In genomic region chr9:93097496-93098205, GRCh38 we compare ENCODE assay signal across 8 cellular contexts. TPM values are rescaled to one million over a fixed set of nuclear protein-coding genes. Genes with fewer than 3 reads are reported as not detected.
A peak's percentile ranks its signal among the peaks of the same experiment; 100 is the strongest.
DNase-seq lines count a peak whose midpoint lies in the region; ATAC-seq and TF ChIP-seq lines count a peak whose summit lies in the region.

No MANE protein-coding gene starts in this region.

- H3K27ac ChIP-seq in HCT116 (ENCODE audit: low read depth, low read length) (peak overlapping the region; percentile 80), skeletal muscle tissue (ENCODE audit: low read depth, low read length) (peak overlapping the region; percentile 96)

- H3K4me3 ChIP-seq in HCT116 (replicated peaks in 1 of 2; ENCODE audit: low read depth in 1 of 2, low read length in 2 of 2): peak overlapping the region; percentile 84 to 94
- peak overlapping the region; percentile 87 to 91 (median 88) for H3K4me3 ChIP-seq in skeletal muscle tissue (ENCODE audit: low read length in 3 of 3)

- peak overlapping the region; percentile 85 to 89 for H3K27ac Mint-ChIP-seq in activated naive CD4-positive, alpha-beta T cell treated with anti-CD3 and anti-CD28 coated beads, Interleukin-2, amount 50 U/mL, for 72 hours

- H3K36me3 ChIP-seq in HCT116 (ENCODE audit: control insufficient read depth in 1 of 2, insufficient read depth in 2 of 2, low read length in 2 of 2) (no peaks in the 10 kb centered on the region), skeletal muscle tissue (ENCODE audit: control insufficient read depth in 3 of 3, insufficient read depth in 3 of 3, low read length in 3 of 3) (no peaks in the 10 kb centered on the region)

- H3K9ac ChIP-seq in HCT116 (ENCODE audit: low read length) (peak overlapping the region; percentile 91), skeletal muscle tissue (ENCODE audit: low read depth in 1 of 3, low read length in 3 of 3) (peak overlapping the region; percentile 91 to 92 (median 92))

- H3K9me3 ChIP-seq in HCT116 (ENCODE audit: control insufficient read depth in 1 of 2, insufficient read depth in 1 of 2, low read depth in 1 of 2, low read length in 2 of 2) (no peaks in the 10 kb centered on the region), skeletal muscle tissue (ENCODE audit: control insufficient read depth in 3 of 3, low read length in 3 of 3) (no peaks in the 10 kb centered on the region)

- no peak for TF ChIP-seq RAD21 in HCT116 (IDR thresholded peaks at IDR 0.05; ENCODE audit: low read depth)

- intact Hi-C loops in HCT116 (cut with micrococcal nuclease): loop anchor here (5.0 kb wide), 2 partner anchors 95 to 355 kb away; partner anchors contain the start of genes FAM120A and FAM120AOS

- peak overlapping the region; percentile 98 for H3K4me2 ChIP-seq in HCT116 (ENCODE audit: low read length)

- peaks cover 61% of the 10 kb centered on the region for H3K79me2 ChIP-seq in HCT116 (ENCODE audit: insufficient read depth, low read length)

- CTCF ChIA-PET in HCT116 (lab: Charles Lee): interaction anchor here (2.3 kb wide), 1 partner anchor 11 kb away, joined by 12 read pairs; no protein-coding TSS in a partner anchor

- no peaks in the 10 kb centered on the region for H3K27me3 ChIP-seq in HCT116 (ENCODE audit: insufficient read depth, low read length)
- H3K27me3 ChIP-seq in skeletal muscle tissue (ENCODE audit: control insufficient read depth in 3 of 3, insufficient read depth in 3 of 3, low read length in 3 of 3): no peaks in the 10 kb centered on the region

- RAD21 ChIA-PET in HCT116 (lab: Charles Lee; ENCODE audit: low non-redundant PET in 1 of 2, low total read pairs in 2 of 2, uncharacterized antibody in 2 of 2, unreplicated experiment in 2 of 2): no interaction called here

- no peak for TF ChIP-seq POLR2A in HCT116 (IDR thresholded peaks at IDR 0.05; ENCODE audit: borderline replicate concordance, extremely low read depth, insufficient read depth, insufficient read length)

- BruUV-seq in HCT116 (replicated peaks; lab: Mats Ljungman, UMichigan): no TSS peak

- POLR2A ChIA-PET in HCT116 (lab: Charles Lee): no interaction called here

- no peak overlapping the region for H2AFZ ChIP-seq in HCT116 (ENCODE audit: low read depth, low read length, poor library complexity, severe bottlenecking)

- ATAC-seq in HCT116 (no peak), GM18519 (IDR thresholded peaks at IDR 0.05; ENCODE audit: low FRiP score, unreplicated experiment) (no peak)
- ATAC-seq in activated naive CD4-positive, alpha-beta T cell treated with anti-CD3 and anti-CD28 coated beads, Interleukin-2, amount 50 U/mL, for 72 hours: no peak

- H3K36me3 Mint-ChIP-seq in activated naive CD4-positive, alpha-beta T cell treated with anti-CD3 and anti-CD28 coated beads, Interleukin-2, amount 50 U/mL, for 72 hours: peaks cover 13 to 34% of the 10 kb centered on the region in 2 donors

- DNase-seq in HCT116 (ENCODE audit: low read depth, low spot score) (no peak), iPS-NIHi11 (ENCODE audit: low spot score) (peak; percentile 1), NCI-H226 (no peak), GF-D8 (lab: John Stamatoyannopoulos, UW) (no peak), AML-193 (lab: John Stamatoyannopoulos, UW) (no peak)
- peak in 1 of 2 donors; percentile 56 for DNase-seq in activated naive CD4-positive, alpha-beta T cell treated with anti-CD3 and anti-CD28 coated beads, Interleukin-2, amount 50 U/mL, for 72 hours (ENCODE audit: low spot score in 2 of 2)

- H4K20me1 ChIP-seq in HCT116 (ENCODE audit: insufficient read depth): no peaks in the 10 kb centered on the region

- peaks cover 0 to 17% of the 10 kb centered on the region in 2 donors for H3K9me3 Mint-ChIP-seq in activated naive CD4-positive, alpha-beta T cell treated with anti-CD3 and anti-CD28 coated beads, Interleukin-2, amount 50 U/mL, for 72 hours

- no peak for TF ChIP-seq CTCF in HCT116 (IDR thresholded peaks at IDR 0.05 in 2 of 3, conservative IDR thresholded peaks at IDR 0.05 in 1 of 3; ENCODE audit: borderline replicate concordance in 1 of 3, insufficient read depth in 1 of 3, low read depth in 2 of 3, low read length in 2 of 3)

- no peaks in the 10 kb centered on the region for H3K9me2 ChIP-seq in HCT116 (ENCODE audit: insufficient read depth)

- H3K4me1 ChIP-seq in HCT116 (ENCODE audit: control insufficient read depth in 1 of 2, insufficient read depth in 2 of 2, low read length in 2 of 2) (peaks cover 39 to 61% of the 10 kb centered on the region in 2 experiments), skeletal muscle tissue (ENCODE audit: control insufficient read depth in 3 of 3, insufficient read depth in 3 of 3, low read length in 3 of 3) (peaks cover 47 to 61% (median 53%) of the 10 kb centered on the region in 3 donors)

TF ChIP-seq in HCT116, 20 proteins besides CTCF, POLR2A, EP300 and RAD21:
- TF ChIP-seq CEBPB (IDR thresholded peaks at IDR 0.05; ENCODE audit: low read depth) (no peak), SIN3A (IDR thresholded peaks at IDR 0.05; ENCODE audit: low read depth) (no peak), FOSL1 (IDR thresholded peaks at IDR 0.05; ENCODE audit: low read depth) (no peak), POLR2AphosphoS5 (IDR thresholded peaks at IDR 0.05; ENCODE audit: low read depth, low read length) (no peak), CBX3 (IDR thresholded peaks at IDR 0.05; ENCODE audit: low read depth) (no peak), MAX (IDR thresholded peaks at IDR 0.05) (no peak)

RNA-seq across cellular contexts. Expression of gene CARD19, which starts 1.6 kb away (rescaled TPM):
- total RNA-seq in HCT116 (2021; ENCODE audit: unreplicated experiment): 54.5 TPM
- 78.2 and 88.3 TPM in 2 replicates for polyA plus RNA-seq in HCT116 (2012)
- total RNA-seq in activated naive CD4-positive, alpha-beta T cell treated with anti-CD3 and anti-CD28 coated beads, Interleukin-2, amount 50 U/mL, for 72 hours: 10 to 100 TPM; 58.1 to 82.6 TPM
- 24.5 TPM for total RNA-seq in skeletal muscle tissue

RNA-seq across cellular contexts. Expression of gene NINJ1, which starts 36.4 kb away (rescaled TPM):
- total RNA-seq in HCT116 (2021; ENCODE audit: unreplicated experiment) (34.4 TPM), skeletal muscle tissue (20.9 TPM)
- polyA plus RNA-seq in HCT116 (2012): 61.5 and 66.1 TPM in 2 replicates
- 10 to 100 TPM; 81.0 to 84.8 TPM for total RNA-seq in activated naive CD4-positive, alpha-beta T cell treated with anti-CD3 and anti-CD28 coated beads, Interleukin-2, amount 50 U/mL, for 72 hours

RNA-seq across cellular contexts. Expression of gene SUSD3, which starts 39.1 kb away (rescaled TPM):
- 11.3 TPM for total RNA-seq in HCT116 (2021; ENCODE audit: unreplicated experiment)
- polyA plus RNA-seq in HCT116 (2012): 15.2 and 16.4 TPM in 2 replicates
- 10 to 100 TPM; 70.7 to 81.9 TPM for total RNA-seq in activated naive CD4-positive, alpha-beta T cell treated with anti-CD3 and anti-CD28 coated beads, Interleukin-2, amount 50 U/mL, for 72 hours
- total RNA-seq in skeletal muscle tissue: 2.6 TPM
